8 cellular contexts compared by ENCODE assay signal in genomic region chr17:1648582-1649115, GRCh38. TPM values are rescaled to one million over a fixed set of nuclear protein-coding genes. Genes with fewer than 3 reads are reported as not detected.
DNase-seq lines count a peak whose midpoint lies in the region; ATAC-seq and TF ChIP-seq lines count a peak whose summit lies in the region.

No MANE protein-coding gene starts in this region.

- peak overlapping the region; percentile 98 for H3K4me2 ChIP-seq in BLaER1

- H3K4me3 ChIP-seq in BLaER1 (peak overlapping the region; percentile 71), epithelial cell of proximal tubule (ENCODE audit: low read depth, low read length) (peak overlapping the region; percentile 53), muscle layer of duodenum (ENCODE audit: low read depth in 1 of 2, low read length in 2 of 2) (peak overlapping the region; percentile 63 to 73)

- ATAC-seq in HG03439 (IDR thresholded peaks at IDR 0.05; ENCODE audit: unreplicated experiment) = peak; percentile 48

- H3K27ac ChIP-seq in BLaER1 (peak overlapping the region; percentile 88), muscle layer of duodenum (ENCODE audit: low read length) (peak overlapping the region; percentile 63)

- peaks cover 65% of the 10 kb centered on the region for H3K4me1 ChIP-seq in BLaER1
- H3K4me1 ChIP-seq in muscle layer of duodenum (ENCODE audit: control insufficient read depth in 1 of 2, insufficient read depth in 2 of 2, low read length in 2 of 2) = peaks cover 12 to 50% of the 10 kb centered on the region in 2 donors

- H3K27me3 ChIP-seq in BLaER1 (no peaks in the 10 kb centered on the region), muscle layer of duodenum (ENCODE audit: low read depth, low read length) (no peaks in the 10 kb centered on the region)

- peak; percentile 78 for DNase-seq in NOMO-1 treated with dmso at 0.1 percent for 144 hours (lab: John Stamatoyannopoulos, UW; ENCODE audit: unreplicated experiment)
- DNase-seq in activated T-cell treated with anti-CD3 and anti-CD28 coated beads for 4 hours = peak; percentile 87
- DNase-seq in epithelial cell of proximal tubule (ENCODE audit: low read depth) = no peak
- DNase-seq in stimulated activated CD8-positive, alpha-beta memory T cell treated with anti-CD3 and anti-CD28 coated beads, Interleukin-7, amount 100 ng/mL, for 1 hour (ENCODE audit: low read depth in 2 of 2) = peak; percentile 87 to 89

- H3K9me3 ChIP-seq in BLaER1 = no peaks in the 10 kb centered on the region
- no peaks in the 10 kb centered on the region for H3K9me3 ChIP-seq in muscle layer of duodenum (ENCODE audit: control insufficient read depth in 1 of 2, low read length in 2 of 2)

- peaks cover 53% of the 10 kb centered on the region for H4K20me1 ChIP-seq in BLaER1

- peak overlapping the region; percentile 83 for H3K9ac ChIP-seq in BLaER1

- TF ChIP-seq POLR2A in GM19099 (IDR thresholded peaks at IDR 0.05; ENCODE audit: extremely low read depth, insufficient read length, low read depth) = peak; percentile 41

- TF ChIP-seq CTCF in epithelial cell of proximal tubule (conservative IDR thresholded peaks at IDR 0.05; ENCODE audit: low read depth, low read length) = peak; percentile 71

- peaks cover 38% of the 10 kb centered on the region for H3K36me3 ChIP-seq in BLaER1
- peaks cover 28 to 32% of the 10 kb centered on the region in 2 donors for H3K36me3 ChIP-seq in muscle layer of duodenum (ENCODE audit: control insufficient read depth in 1 of 2, insufficient read depth in 2 of 2, low read length in 2 of 2)

RNA-seq across cellular contexts. Expression of gene RILP, which starts 1.0 kb away (rescaled TPM):
- 18.2 and 21.4 TPM in 2 replicates for total RNA-seq in epithelial cell of proximal tubule

RNA-seq across cellular contexts. Expression of gene SCARF1, which starts 3.1 kb away (rescaled TPM):
- total RNA-seq in epithelial cell of proximal tubule = 14.5 and 19.8 TPM in 2 replicates

RNA-seq across cellular contexts. Expression of gene SLC43A2, which starts 20.0 kb away (rescaled TPM):
- 2.3 and 12.9 TPM in 2 replicates for total RNA-seq in epithelial cell of proximal tubule

RNA-seq across cellular contexts. Expression of gene PRPF8, which starts 36.0 kb away (rescaled TPM):
- total RNA-seq in epithelial cell of proximal tubule = 119 and 161 TPM in 2 replicates
